Comparison of ENCODE assay signal across 22 cellular contexts in genomic region chr21:46626536-46627302, GRCh38. TPM values are rescaled to one million over a fixed set of nuclear protein-coding genes. Genes with fewer than 3 reads are reported as not detected.
DNase-seq lines count a peak whose midpoint lies in the region; ATAC-seq lines count a peak whose summit lies in the region.
"Had no signal": no experiment of that assay in that cellular context is flagged by ENCODE, and none has a peak within 500 bp of the region (broad histone marks: within the 10 kb centered on the region; RNA-seq: fewer than 3 reads in every experiment).

No MANE protein-coding gene starts in this region.

- no peaks in the 10 kb centered on the region for H3K36me3 Mint-ChIP-seq in activated CD4-positive, alpha-beta memory T cell treated with anti-CD3 and anti-CD28 coated beads for 36 hours
- peaks cover 11% of the 10 kb centered on the region for H3K36me3 Mint-ChIP-seq in activated CD4-positive, alpha-beta memory T cell treated with anti-CD3 and anti-CD28 coated beads, Interleukin-2, amount 10 ng/mL, durations not matched to agents 7 days and 5 days (ENCODE audit: low read depth)
- no peaks in the 10 kb centered on the region for H3K36me3 Mint-ChIP-seq in activated naive CD8-positive, alpha-beta T cell treated with anti-CD3 and anti-CD28 coated beads, Interleukin-2, amount 50 U/mL, for 24 hours (ENCODE audit: low read depth)

- peaks cover 13% of the 10 kb centered on the region for H3K9me3 Mint-ChIP-seq in activated CD4-positive, alpha-beta memory T cell treated with anti-CD3 and anti-CD28 coated beads for 36 hours
- peaks cover 11% of the 10 kb centered on the region for H3K9me3 Mint-ChIP-seq in activated CD4-positive, alpha-beta memory T cell treated with anti-CD3 and anti-CD28 coated beads, Interleukin-2, amount 10 ng/mL, durations not matched to agents 7 days and 5 days
- peaks cover 9% of the 10 kb centered on the region for H3K9me3 Mint-ChIP-seq in activated naive CD8-positive, alpha-beta T cell treated with anti-CD3 and anti-CD28 coated beads, Interleukin-2, amount 50 U/mL, for 24 hours

- H3K9ac ChIP-seq in neuronal stem cell (ENCODE audit: low read depth, low read length, poor library complexity), result no peak overlapping the region

- no CpG with 5 or more reads among the region's 12 CpGs for WGBS in neuronal stem cell (ENCODE audit: extremely low coverage in 2 of 2, insufficient read length in 2 of 2, insufficient replicate concordance in 1 of 2), 2 donors

- H3K4me3 ChIP-seq in neuronal stem cell (ENCODE audit: low read length in 2 of 2), result no peak overlapping the region
- H3K4me3 ChIP-seq: psoas muscle had no signal

- peaks cover 16 to 38% of the 10 kb centered on the region in 2 donors for H3K9me3 ChIP-seq in neuronal stem cell (replicated peaks in 1 of 2; ENCODE audit: control insufficient read depth in 2 of 2, insufficient read depth in 1 of 2, low read depth in 1 of 2, low read length in 2 of 2)

- H3K18ac ChIP-seq in neuronal stem cell (ENCODE audit: low read length), result no peak overlapping the region

- peak; percentile 11 for ATAC-seq in activated naive CD8-positive, alpha-beta T cell treated with anti-CD3 and anti-CD28 coated beads, Interleukin-2, amount 50 U/mL, for 24 hours
- no peak for ATAC-seq in GM21367 (IDR thresholded peaks at IDR 0.05; ENCODE audit: unreplicated experiment)
- ATAC-seq: psoas muscle had no signal

- no peaks in the 10 kb centered on the region for H3K79me1 ChIP-seq in neuronal stem cell (ENCODE audit: low read depth, low read length)

- no peak overlapping the region for H3K27ac ChIP-seq in neuronal stem cell (replicated peaks; ENCODE audit: low read length)
- H3K27ac ChIP-seq: C4-2B, epithelial cell of prostate, psoas muscle had no signal

- intact Hi-C loops in activated CD4-positive, alpha-beta memory T cell treated with anti-CD3 and anti-CD28 coated beads for 36 hours (cut with micrococcal nuclease), result loop anchor here (1.0 kb wide), 1 partner anchor 8 kb away; no protein-coding TSS in a partner anchor

- H3K23ac ChIP-seq in neuronal stem cell (ENCODE audit: low read depth, low read length, poor library complexity), result no peak overlapping the region

- no peak overlapping the region for H3K4ac ChIP-seq in neuronal stem cell (ENCODE audit: low read length)

- no peaks in the 10 kb centered on the region for H3K36me3 ChIP-seq in neuronal stem cell (replicated peaks in 1 of 2; ENCODE audit: control insufficient read depth in 2 of 2, insufficient read depth in 2 of 2, low read length in 2 of 2)

- no peak overlapping the region for H2BK12ac ChIP-seq in neuronal stem cell (ENCODE audit: low read length)

- no peak overlapping the region for H2BK120ac ChIP-seq in neuronal stem cell (ENCODE audit: low read depth, low read length)

- H4K8ac ChIP-seq in neuronal stem cell (ENCODE audit: low read depth, low read length), result no peak overlapping the region

- no peak overlapping the region for H2BK5ac ChIP-seq in neuronal stem cell (ENCODE audit: low read length)

- H3K4me2 ChIP-seq in neuronal stem cell (ENCODE audit: insufficient read depth, low read length, poor library complexity, severe bottlenecking), result no peak overlapping the region

- no peak overlapping the region for H3K4me3 Mint-ChIP-seq in activated CD4-positive, alpha-beta memory T cell treated with anti-CD3 and anti-CD28 coated beads for 36 hours
- no peak overlapping the region for H3K4me3 Mint-ChIP-seq in activated CD4-positive, alpha-beta memory T cell treated with anti-CD3 and anti-CD28 coated beads, Interleukin-2, amount 10 ng/mL, durations not matched to agents 7 days and 5 days
- no peak overlapping the region for H3K4me3 Mint-ChIP-seq in activated naive CD8-positive, alpha-beta T cell treated with anti-CD3 and anti-CD28 coated beads, Interleukin-2, amount 50 U/mL, for 24 hours
- H3K4me3 Mint-ChIP-seq: brain, nephron had no signal

- peak; percentile 32 for DNase-seq in activated CD4-positive, alpha-beta memory T cell treated with anti-CD3 and anti-CD28 coated beads for 36 hours
- DNase-seq in activated CD4-positive, alpha-beta memory T cell treated with anti-CD3 and anti-CD28 coated beads, Interleukin-2, amount 10 ng/mL, durations not matched to agents 7 days and 5 days, result no peak
- DNase-seq in GF-D8 (lab: John Stamatoyannopoulos, UW) (peak; percentile 46), neuronal stem cell (ENCODE audit: low spot score) (no peak), NCI-H1105 treated with DMSO at 0.1 percent for 48 hours (lab: John Stamatoyannopoulos, UW) (no peak), NCI-H2196 (lab: John Stamatoyannopoulos, UW; ENCODE audit: unreplicated experiment) (no peak)
- DNase-seq in activated naive CD8-positive, alpha-beta T cell treated with anti-CD3 and anti-CD28 coated beads, Interleukin-2, amount 50 U/mL, for 24 hours, result no peak
- DNase-seq: ACHN, activated gamma-delta T cell treated with Interleukin-2 at 50 U/mL for 16 hours, DMS79, foreskin melanocyte, mesenchymal stem cell, MM.1S, NCI-H1930, NCI-H446 treated with DMSO at 0.1 percent for 48 hours, psoas muscle, RPMI8226 had no signal

- H3K14ac ChIP-seq in neuronal stem cell (ENCODE audit: low read length), result no peak overlapping the region

- H3K27me3 ChIP-seq in neuronal stem cell (ENCODE audit: control insufficient read depth in 3 of 3, insufficient read depth in 3 of 3, low read depth in 1 of 3, low read length in 3 of 3), result no peaks in the 10 kb centered on the region

- H3K4me1 Mint-ChIP-seq in activated CD4-positive, alpha-beta memory T cell treated with anti-CD3 and anti-CD28 coated beads for 36 hours (ENCODE audit: low read depth), result peaks cover 38% of the 10 kb centered on the region
- peaks cover 25% of the 10 kb centered on the region for H3K4me1 Mint-ChIP-seq in activated CD4-positive, alpha-beta memory T cell treated with anti-CD3 and anti-CD28 coated beads, Interleukin-2, amount 10 ng/mL, durations not matched to agents 7 days and 5 days
- H3K4me1 Mint-ChIP-seq in activated naive CD8-positive, alpha-beta T cell treated with anti-CD3 and anti-CD28 coated beads, Interleukin-2, amount 50 U/mL, for 24 hours, result peaks cover 39% of the 10 kb centered on the region

- no peak overlapping the region for H2AFZ ChIP-seq in neuronal stem cell (ENCODE audit: low read length)

- peak overlapping the region; percentile 63 for H3K27ac Mint-ChIP-seq in activated CD4-positive, alpha-beta memory T cell treated with anti-CD3 and anti-CD28 coated beads for 36 hours
- H3K27ac Mint-ChIP-seq in activated CD4-positive, alpha-beta memory T cell treated with anti-CD3 and anti-CD28 coated beads, Interleukin-2, amount 10 ng/mL, durations not matched to agents 7 days and 5 days, result no peak overlapping the region
- H3K27ac Mint-ChIP-seq in activated naive CD8-positive, alpha-beta T cell treated with anti-CD3 and anti-CD28 coated beads, Interleukin-2, amount 50 U/mL, for 24 hours, result peak overlapping the region; percentile 6
- H3K27ac Mint-ChIP-seq: brain, nephron had no signal

- POLR2A ChIA-PET in activated CD4-positive, alpha-beta memory T cell treated with anti-CD3 and anti-CD28 coated beads for 36 hours (lab: Charles Lee), result interaction anchor here (1.1 to 1.4 kb wide), 2 partner anchors 11 to 75 kb away, joined by 3 read pairs; no protein-coding TSS in a partner anchor
- POLR2A ChIA-PET in activated CD4-positive, alpha-beta memory T cell treated with anti-CD3 and anti-CD28 coated beads, Interleukin-2, amount 10 ng/mL, durations not matched to agents 7 days and 5 days (lab: Charles Lee), result interaction anchor here (1.2 to 1.7 kb wide), 2 partner anchors 9 to 41 kb away, joined by 3 to 6 read pairs; partner anchors contain the start of gene PRMT2

- peak overlapping the region; percentile 67 for H4K91ac ChIP-seq in neuronal stem cell (ENCODE audit: low read depth, low read length, poor library complexity)

- CTCF ChIA-PET in activated CD4-positive, alpha-beta memory T cell treated with anti-CD3 and anti-CD28 coated beads for 36 hours (lab: Charles Lee), result interaction anchor here (1.5 kb wide), 1 partner anchor 13 kb away, joined by 6 read pairs; no protein-coding TSS in a partner anchor
- CTCF ChIA-PET in activated CD4-positive, alpha-beta memory T cell treated with anti-CD3 and anti-CD28 coated beads, Interleukin-2, amount 10 ng/mL, durations not matched to agents 7 days and 5 days (lab: Charles Lee), result no interaction called here

- H2AK5ac ChIP-seq in neuronal stem cell (ENCODE audit: low read depth, low read length), result peak overlapping the region; percentile 8

- H2BK15ac ChIP-seq in neuronal stem cell (ENCODE audit: low read length), result no peak overlapping the region

- H3K4me1 ChIP-seq in neuronal stem cell (ENCODE audit: control insufficient read depth in 2 of 2, insufficient read depth in 1 of 2, low read depth in 1 of 2, low read length in 2 of 2), result peaks cover 4 to 10% of the 10 kb centered on the region in 2 donors
- H3K4me1 ChIP-seq: psoas muscle had no signal

- no peaks in the 10 kb centered on the region for H3K27me3 Mint-ChIP-seq in activated CD4-positive, alpha-beta memory T cell treated with anti-CD3 and anti-CD28 coated beads for 36 hours
- peaks cover 4% of the 10 kb centered on the region for H3K27me3 Mint-ChIP-seq in activated CD4-positive, alpha-beta memory T cell treated with anti-CD3 and anti-CD28 coated beads, Interleukin-2, amount 10 ng/mL, durations not matched to agents 7 days and 5 days
- no peaks in the 10 kb centered on the region for H3K27me3 Mint-ChIP-seq in activated naive CD8-positive, alpha-beta T cell treated with anti-CD3 and anti-CD28 coated beads, Interleukin-2, amount 50 U/mL, for 24 hours

RNA-seq across cellular contexts. Expression of gene PRMT2, which starts 8.8 kb away (rescaled TPM):
- 10 to 100 TPM; 85.4 to 90.7 TPM for total RNA-seq in activated CD4-positive, alpha-beta memory T cell treated with anti-CD3 and anti-CD28 coated beads for 36 hours
- total RNA-seq in activated CD4-positive, alpha-beta memory T cell treated with anti-CD3 and anti-CD28 coated beads, Interleukin-2, amount 10 ng/mL, durations not matched to agents 7 days and 5 days, result 100 to 1,000 TPM in 1 of 2 experiments, 10 to 100 TPM in 1; 97.3 to 102 TPM
- 60.6 TPM for polyA plus RNA-seq in neuronal stem cell (2013, experiment 1 of 2)
- 61.2 TPM for polyA plus RNA-seq in neuronal stem cell (2013, experiment 2 of 2)

RNA-seq across cellular contexts. Expression of gene S100B, which starts 21.8 kb away (rescaled TPM):
- total RNA-seq in activated CD4-positive, alpha-beta memory T cell treated with anti-CD3 and anti-CD28 coated beads for 36 hours, result not detected
- total RNA-seq in activated CD4-positive, alpha-beta memory T cell treated with anti-CD3 and anti-CD28 coated beads, Interleukin-2, amount 10 ng/mL, durations not matched to agents 7 days and 5 days, result not detected
- polyA plus RNA-seq in neuronal stem cell (2013, experiment 1 of 2), result 1.1 TPM
- polyA plus RNA-seq in neuronal stem cell (2013, experiment 2 of 2), result 0.96 TPM

Comparison
In these comparisons a context has a peak if more than half of its experiments do, and no peak if none do; other contexts are left out.
1. DNase-seq: peak in activated CD4-positive, alpha-beta memory T cell treated with anti-CD3 and anti-CD28 coated beads for 36 hours (single experiment) and GF-D8 (single experiment); none in activated CD4-positive, alpha-beta memory T cell treated with anti-CD3 and anti-CD28 coated beads, Interleukin-2, amount 10 ng/mL, durations not matched to agents 7 days and 5 days (single experiment), activated naive CD8-positive, alpha-beta T cell treated with anti-CD3 and anti-CD28 coated beads, Interleukin-2, amount 50 U/mL, for 24 hours (single experiment), neuronal stem cell (single experiment), NCI-H1105 treated with DMSO at 0.1 percent for 48 hours (single experiment) and NCI-H2196 (single experiment).